ENCODE assay signal across 20 cellular contexts in genomic region chr11:134576286-134576685, GRCh38.
DNase-seq lines count a peak whose midpoint lies in the region; ATAC-seq, FAIRE-seq and TF ChIP-seq lines count a peak whose summit lies in the region.
"Had no signal": no experiment of that assay in that cellular context is flagged by ENCODE, and none has a peak within 500 bp of the region (broad histone marks: within the 10 kb centered on the region; RNA-seq: fewer than 3 reads in every experiment).

No MANE protein-coding gene starts in this region.

- no peak overlapping the region for H4K91ac ChIP-seq in H1 (replicated peaks; ENCODE audit: insufficient read length, low read length)

- H3K79me2 ChIP-seq in H1 (ENCODE audit: control insufficient read depth in 1 of 2, insufficient read depth in 2 of 2, low read length in 2 of 2), result no peaks in the 10 kb centered on the region

- H3K4me1 Mint-ChIP-seq in activated CD8-positive, alpha-beta T cell treated with anti-CD3 and anti-CD28 coated beads, Interleukin-2, amount 10 ng/mL, durations not matched to agents 7 days and 5 days (ENCODE audit: low read depth), result no peaks in the 10 kb centered on the region
- H3K4me1 Mint-ChIP-seq in activated CD8-positive, alpha-beta T cell treated with anti-CD3 and anti-CD28 coated beads for 36 hours (ENCODE audit: low read depth), result no peaks in the 10 kb centered on the region
- H3K4me1 Mint-ChIP-seq in T-helper 2 cell treated with Interferon-gamma antibody and Interleukin-4, amounts not matched to agents 5 μg/mL and 100 μg/mL, for 36 hours (ENCODE audit: low read depth), result peaks cover 2% of the 10 kb centered on the region

- no peaks in the 10 kb centered on the region; a peak in 1 of 7 replicates for H3K4me1 ChIP-seq in H1 (replicated peaks in 1 of 4; ENCODE audit: control insufficient read depth in 3 of 4, insufficient read depth in 4 of 4, low read length in 3 of 4)
- no peaks in the 10 kb centered on the region for H3K4me1 ChIP-seq in vagina
- H3K4me1 ChIP-seq: SJSA1 had no signal

- H3K27ac Mint-ChIP-seq in activated CD8-positive, alpha-beta T cell treated with anti-CD3 and anti-CD28 coated beads, Interleukin-2, amount 10 ng/mL, durations not matched to agents 7 days and 5 days, result no peak overlapping the region
- H3K27ac Mint-ChIP-seq in activated CD8-positive, alpha-beta T cell treated with anti-CD3 and anti-CD28 coated beads for 36 hours, result no peak overlapping the region
- H3K27ac Mint-ChIP-seq in T-helper 2 cell treated with Interferon-gamma antibody and Interleukin-4, amounts not matched to agents 5 μg/mL and 100 μg/mL, for 36 hours, result no peak overlapping the region

- no peaks in the 10 kb centered on the region for H3K36me3 Mint-ChIP-seq in activated CD8-positive, alpha-beta T cell treated with anti-CD3 and anti-CD28 coated beads, Interleukin-2, amount 10 ng/mL, durations not matched to agents 7 days and 5 days (ENCODE audit: low read depth)
- H3K36me3 Mint-ChIP-seq in activated CD8-positive, alpha-beta T cell treated with anti-CD3 and anti-CD28 coated beads for 36 hours (ENCODE audit: low read depth), result no peaks in the 10 kb centered on the region
- no peaks in the 10 kb centered on the region for H3K36me3 Mint-ChIP-seq in T-helper 2 cell treated with Interferon-gamma antibody and Interleukin-4, amounts not matched to agents 5 μg/mL and 100 μg/mL, for 36 hours (ENCODE audit: low read depth)

- H3K27me3 Mint-ChIP-seq in activated CD8-positive, alpha-beta T cell treated with anti-CD3 and anti-CD28 coated beads, Interleukin-2, amount 10 ng/mL, durations not matched to agents 7 days and 5 days (ENCODE audit: low read depth), result peaks cover 13% of the 10 kb centered on the region
- H3K27me3 Mint-ChIP-seq in activated CD8-positive, alpha-beta T cell treated with anti-CD3 and anti-CD28 coated beads for 36 hours, result peaks cover 7% of the 10 kb centered on the region
- peaks cover 7% of the 10 kb centered on the region for H3K27me3 Mint-ChIP-seq in T-helper 2 cell treated with Interferon-gamma antibody and Interleukin-4, amounts not matched to agents 5 μg/mL and 100 μg/mL, for 36 hours (ENCODE audit: low read depth)

- WGBS in H1 (ENCODE audit: extremely low coverage in 1 of 2, insufficient coverage in 1 of 2, insufficient read length in 1 of 2, insufficient replicate concordance in 2 of 2, low coverage in 1 of 2, low lambda C conversion rate in 2 of 2, missing lambda C conversion rate in 1 of 2), 2 experiments, result 78% methylated on average over 9 of the region's 9 CpGs; no CpG with 5 or more reads in 1 of the 2 experiments

- no peak overlapping the region for H2AFZ ChIP-seq in H1 (ENCODE audit: low read length)

- H3K4me3 Mint-ChIP-seq in activated CD8-positive, alpha-beta T cell treated with anti-CD3 and anti-CD28 coated beads, Interleukin-2, amount 10 ng/mL, durations not matched to agents 7 days and 5 days, result no peak overlapping the region
- H3K4me3 Mint-ChIP-seq in activated CD8-positive, alpha-beta T cell treated with anti-CD3 and anti-CD28 coated beads for 36 hours, result no peak overlapping the region
- H3K4me3 Mint-ChIP-seq in T-helper 2 cell treated with Interferon-gamma antibody and Interleukin-4, amounts not matched to agents 5 μg/mL and 100 μg/mL, for 36 hours, result no peak overlapping the region

- no peak overlapping the region for H2BK5ac ChIP-seq in H1 (ENCODE audit: low read depth, low read length)

- H3K9me3 ChIP-seq in H1 (ENCODE audit: insufficient read depth in 2 of 2, low read depth in 1 of 2, low read length in 1 of 2), result no peaks in the 10 kb centered on the region
- H3K9me3 ChIP-seq in vagina, result no peaks in the 10 kb centered on the region
- H3K9me3 ChIP-seq: SJSA1 had no signal

- H3K4me2 ChIP-seq in H1 (ENCODE audit: insufficient read depth in 1 of 2, low read depth in 2 of 2, low read length in 2 of 2), result no peak overlapping the region

- H3K9ac ChIP-seq in H1 (replicated peaks in 1 of 4; ENCODE audit: extremely low read depth in 1 of 4, low read depth in 3 of 4, low read length in 3 of 4), result no peak overlapping the region

- no peak overlapping the region for H3K27ac ChIP-seq in H1 (ENCODE audit: low read depth, low read length)
- H3K27ac ChIP-seq in vagina, result no peak overlapping the region
- H3K27ac ChIP-seq: SJSA1 had no signal

- no peak overlapping the region for H2AK5ac ChIP-seq in H1 (ENCODE audit: low read depth, low read length)

- ATAC-seq in activated CD8-positive, alpha-beta T cell treated with anti-CD3 and anti-CD28 coated beads, Interleukin-2, amount 10 ng/mL, durations not matched to agents 7 days and 5 days, result no peak
- no peak for ATAC-seq in activated CD8-positive, alpha-beta T cell treated with anti-CD3 and anti-CD28 coated beads for 36 hours
- ATAC-seq in HG03565 (IDR thresholded peaks at IDR 0.05; ENCODE audit: unreplicated experiment), result no peak

- H3K27me3 ChIP-seq in H1 (replicated peaks in 1 of 4; ENCODE audit: control insufficient read depth in 3 of 4, extremely low read depth in 1 of 4, insufficient read depth in 3 of 4, low read length in 3 of 4) (peaks cover 0 to 2% (median 0%) of the 10 kb centered on the region in 4 experiments; a peak in 2 of 7 replicates), vagina (no peaks in the 10 kb centered on the region)
- H3K27me3 ChIP-seq: SJSA1 had no signal

- H4K8ac ChIP-seq in H1 (ENCODE audit: extremely low read depth, insufficient read depth, low read length), result no peak overlapping the region

- no peak for TF ChIP-seq EP300 in H1 (IDR thresholded peaks at IDR 0.05; ENCODE audit: borderline replicate concordance in 1 of 2, low read depth in 2 of 2, low read length in 2 of 2)

- no peak overlapping the region for H2BK20ac ChIP-seq in H1 (ENCODE audit: low read length)

- no peak for TF ChIP-seq RAD21 in H1 (IDR thresholded peaks at IDR 0.05 in 1 of 2, conservative IDR thresholded peaks at IDR 0.05 in 1 of 2; ENCODE audit: low read depth in 2 of 2, low read length in 2 of 2)

- H3K14ac ChIP-seq in H1 (ENCODE audit: insufficient read length), result no peak overlapping the region

- H3K23me2 ChIP-seq in H1 (ENCODE audit: low read depth, low read length), result no peaks in the 10 kb centered on the region

- no peak overlapping the region for H3K23ac ChIP-seq in H1 (ENCODE audit: insufficient read length)

- no peak overlapping the region for H2BK15ac ChIP-seq in H1 (ENCODE audit: low read length)

- H4K5ac ChIP-seq in H1 (ENCODE audit: insufficient read length, low read depth, low read length), result no peak overlapping the region

- 0 out of 2 replicates have a peak overlapping the region, but pooled peaks have one; percentile 41 for H3K18ac ChIP-seq in H1 (ENCODE audit: extremely low read depth, low read length)

- no peak overlapping the region for H3K4me3 ChIP-seq in H1 (ENCODE audit: extremely low read depth in 1 of 4, insufficient read depth in 2 of 4, low read depth in 3 of 4, low read length in 4 of 4)
- H3K4me3 ChIP-seq in vagina, result no peak overlapping the region
- H3K4me3 ChIP-seq: SJSA1 had no signal

- no peak overlapping the region for H3K56ac ChIP-seq in H1 (replicated peaks; ENCODE audit: insufficient read length, low read depth, low read length)

- no peak for FAIRE-seq in H1 (lab: Jason Lieb, UNC)
- FAIRE-seq: GM12891, H54 had no signal

- no peaks in the 10 kb centered on the region for H4K20me1 ChIP-seq in H1 (replicated peaks in 1 of 2; ENCODE audit: control insufficient read depth in 1 of 2, insufficient read depth in 2 of 2, low read length in 2 of 2)

- H2BK12ac ChIP-seq in H1 (ENCODE audit: low read depth, low read length), result no peak overlapping the region

- intact Hi-C loops in activated CD8-positive, alpha-beta T cell treated with anti-CD3 and anti-CD28 coated beads for 36 hours (cut with micrococcal nuclease), result no loop called here
- intact Hi-C loops in vagina (cut with DNase I), result no loop called here

- H3K4ac ChIP-seq in H1 (replicated peaks; ENCODE audit: insufficient read length, low read depth, low read length), result no peak overlapping the region

- no peaks in the 10 kb centered on the region for H3K79me1 ChIP-seq in H1 (ENCODE audit: low read depth, low read length)

- POLR2A ChIA-PET in activated CD8-positive, alpha-beta T cell treated with anti-CD3 and anti-CD28 coated beads, Interleukin-2, amount 10 ng/mL, durations not matched to agents 7 days and 5 days (lab: Charles Lee), result no interaction called here
- POLR2A ChIA-PET in activated CD8-positive, alpha-beta T cell treated with anti-CD3 and anti-CD28 coated beads for 36 hours (lab: Charles Lee), result no interaction called here
- POLR2A ChIA-PET in H1 (lab: Charles Lee; ENCODE audit: partially characterized antibody), result interaction anchor here (1.3 kb wide), 1 partner anchor 23 kb away, joined by 3 read pairs; no protein-coding TSS in a partner anchor

- no peak overlapping the region for H2BK120ac ChIP-seq in H1 (replicated peaks; ENCODE audit: low read depth, low read length)

- TF ChIP-seq CTCF in activated CD8-positive, alpha-beta T cell treated with anti-CD3 and anti-CD28 coated beads for 36 hours (IDR thresholded peaks at IDR 0.05), result no peak
- no peak for TF ChIP-seq CTCF in H1 (IDR thresholded peaks at IDR 0.05; ENCODE audit: control extremely low read depth in 1 of 3, insufficient read depth in 1 of 3, low read depth in 1 of 3, low read length in 3 of 3)
- no peak for TF ChIP-seq CTCF in vagina (IDR thresholded peaks at IDR 0.05)

- H3K36me3 ChIP-seq in H1 (ENCODE audit: control insufficient read depth in 2 of 4, insufficient read depth in 4 of 4, low read length in 3 of 4) (no peaks in the 10 kb centered on the region), vagina (no peaks in the 10 kb centered on the region)
- H3K36me3 ChIP-seq: SJSA1 had no signal

- TF ChIP-seq POLR2A in H1 (IDR thresholded peaks at IDR 0.05; ENCODE audit: control extremely low read depth in 1 of 2, low read depth in 2 of 2, low read length in 2 of 2), result no peak
- no peak for TF ChIP-seq POLR2A in vagina (IDR thresholded peaks at IDR 0.05)

- H3K9me3 Mint-ChIP-seq in activated CD8-positive, alpha-beta T cell treated with anti-CD3 and anti-CD28 coated beads, Interleukin-2, amount 10 ng/mL, durations not matched to agents 7 days and 5 days (ENCODE audit: insufficient read depth), result no peaks in the 10 kb centered on the region
- no peaks in the 10 kb centered on the region for H3K9me3 Mint-ChIP-seq in activated CD8-positive, alpha-beta T cell treated with anti-CD3 and anti-CD28 coated beads for 36 hours
- no peaks in the 10 kb centered on the region for H3K9me3 Mint-ChIP-seq in T-helper 2 cell treated with Interferon-gamma antibody and Interleukin-4, amounts not matched to agents 5 μg/mL and 100 μg/mL, for 36 hours

- DNase-seq in activated CD8-positive, alpha-beta T cell treated with anti-CD3 and anti-CD28 coated beads, Interleukin-2, amount 10 ng/mL, durations not matched to agents 7 days and 5 days, result peak; percentile 9
- DNase-seq in activated CD8-positive, alpha-beta T cell treated with anti-CD3 and anti-CD28 coated beads for 36 hours, result no peak
- DNase-seq in H1 (ENCODE audit: low read depth in 1 of 2, low spot score in 2 of 2) (peak in 1 of 2 experiments; percentile 29), mucosa of gallbladder (ENCODE audit: low spot score) (peak; percentile 3), vagina (ENCODE audit: extremely low spot score in 2 of 2) (peak; percentile 52 to 72), NCI-H1092 treated with DMSO at 0.1 percent for 48 hours (lab: John Stamatoyannopoulos, UW) (no peak)
- DNase-seq in T-helper 2 cell treated with Interferon-gamma antibody and Interleukin-4, amounts not matched to agents 5 μg/mL and 100 μg/mL, for 36 hours (ENCODE audit: low spot score), result no peak
- DNase-seq: Calu3, DMS79 treated with DMSO at 0.1 percent for 48 hours, GF-D8, NCI-H1092, NCI-H2029, NCI-H446 treated with DMSO at 0.1 percent for 48 hours, NCI-H82, Right ventricle myocardium superior, RPMI8226 had no signal

- CTCF ChIA-PET in activated CD8-positive, alpha-beta T cell treated with anti-CD3 and anti-CD28 coated beads, Interleukin-2, amount 10 ng/mL, durations not matched to agents 7 days and 5 days (lab: Charles Lee), result no interaction called here
- CTCF ChIA-PET in activated CD8-positive, alpha-beta T cell treated with anti-CD3 and anti-CD28 coated beads for 36 hours (lab: Charles Lee), result no interaction called here
- CTCF ChIA-PET in H1 (lab: Charles Lee; ENCODE audit: partially characterized antibody), result interaction anchor here (0.7 to 1.4 kb wide), 7 partner anchors 16 to 177 kb away, joined by 3 read pairs; no protein-coding TSS in a partner anchor

Comparison
In these comparisons a context has a peak if more than half of its experiments do, and no peak if none do; other contexts are left out.
1. DNase-seq: peak in activated CD8-positive, alpha-beta T cell treated with anti-CD3 and anti-CD28 coated beads, Interleukin-2, amount 10 ng/mL, durations not matched to agents 7 days and 5 days (single experiment), mucosa of gallbladder (single experiment) and vagina (2 of 2); none in activated CD8-positive, alpha-beta T cell treated with anti-CD3 and anti-CD28 coated beads for 36 hours (single experiment), T-helper 2 cell treated with Interferon-gamma antibody and Interleukin-4, amounts not matched to agents 5 μg/mL and 100 μg/mL, for 36 hours (single experiment) and NCI-H1092 treated with DMSO at 0.1 percent for 48 hours (single experiment).